10 cellular contexts compared by ENCODE assay signal in the genomic region with DNA sequence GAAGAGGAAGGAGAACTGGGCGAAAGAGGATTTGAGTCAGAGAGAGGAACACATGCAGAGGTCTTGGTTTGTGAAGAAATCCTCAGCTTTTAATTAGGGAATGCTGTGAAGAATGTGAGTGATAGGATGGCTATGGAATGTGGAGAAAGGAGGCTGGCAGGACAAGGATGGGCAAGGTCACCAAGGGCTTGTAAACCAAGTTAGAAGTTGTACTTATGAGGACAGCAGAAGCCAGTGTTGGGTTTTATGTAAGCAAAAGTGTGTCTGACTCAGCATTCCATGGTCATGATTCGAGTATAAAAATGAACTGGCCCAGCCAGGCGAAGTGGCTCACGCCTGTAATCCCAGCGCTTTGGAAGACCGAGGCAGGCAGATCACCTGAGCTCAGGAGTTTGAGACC. TPM values are rescaled to one million over a fixed set of nuclear protein-coding genes. Genes with fewer than 3 reads are reported as not detected.
A peak's percentile ranks its signal among the peaks of the same experiment; 100 is the strongest.
DNase-seq lines count a peak whose midpoint lies in the region; ATAC-seq, FAIRE-seq and TF ChIP-seq lines count a peak whose summit lies in the region.
"Had no signal": no experiment of that assay in that cellular context is flagged by ENCODE, and none has a peak within 500 bp of the region (broad histone marks: within the 10 kb centered on the region; RNA-seq: fewer than 3 reads in every experiment).

No MANE protein-coding gene starts in this region.

- no TSS peak for BruUV-seq in mammary epithelial cell (replicated peaks; lab: Mats Ljungman, UMichigan)

- H3K79me2 ChIP-seq in mammary epithelial cell (ENCODE audit: insufficient read depth, low read length), result no peaks in the 10 kb centered on the region
- H3K79me2 ChIP-seq in hepatocyte, result no peaks in the 10 kb centered on the region

- peak overlapping the region; percentile 45 for H2AFZ ChIP-seq in mammary epithelial cell (ENCODE audit: low read depth, low read length)
- H2AFZ ChIP-seq in mesenchymal stem cell (ENCODE audit: low read depth, low read length), result no peak overlapping the region
- no peak overlapping the region for H2AFZ ChIP-seq in hepatocyte

- H2BK5ac ChIP-seq in mesenchymal stem cell (ENCODE audit: low read depth, low read length, poor library complexity, severe bottlenecking), result peak overlapping the region; percentile 91

- no peaks in the 10 kb centered on the region for H3K9me2 ChIP-seq in hepatocyte (replicated peaks; ENCODE audit: insufficient read depth)

- 22% methylated on average over 6 of the region's 6 CpGs for WGBS in A549 (ENCODE audit: missing lambda C conversion rate)
- WGBS in mammary epithelial cell (ENCODE audit: low coverage, missing lambda C conversion rate), result 4% methylated on average over 6 of the region's 6 CpGs
- under 1% methylated on average over 6 of the region's 6 CpGs for WGBS in mesenchymal stem cell
- WGBS in hepatocyte (ENCODE audit: low lambda C conversion rate, missing lambda C conversion rate), result 86% methylated on average over 6 of the region's 6 CpGs

- peak; percentile 69 to 87 for DNase-seq in A549 (ENCODE audit: low read depth in 1 of 2, low spot score in 1 of 2)
- DNase-seq in HT1080 (ENCODE audit: low read depth), result peak; percentile 100
- DNase-seq in mammary epithelial cell, result peak; percentile 95
- DNase-seq in mesenchymal stem cell, result peak; percentile 96
- no peak for DNase-seq in hepatocyte (ENCODE audit: low spot score)
- no peak for DNase-seq in stimulated activated CD4-positive, alpha-beta T cell treated with anti-CD3 and anti-CD28 coated beads, Interleukin-15, amount 100 ng/mL, for 24 hours
- DNase-seq: CD8-positive, alpha-beta T cell; spleen had no signal

- peak overlapping the region; percentile 89 for H4K8ac ChIP-seq in mesenchymal stem cell (ENCODE audit: low read length)

- H2BK15ac ChIP-seq in mesenchymal stem cell (ENCODE audit: low read depth, poor library complexity, severe bottlenecking), result no peak overlapping the region

- peak overlapping the region; percentile 24 for H3K9ac ChIP-seq in mammary epithelial cell (ENCODE audit: insufficient read depth, low read length)
- peak overlapping the region; percentile 19 for H3K9ac ChIP-seq in mesenchymal stem cell (ENCODE audit: low read length)

- TF ChIP-seq CTCF in A549 (IDR thresholded peaks at IDR 0.05) (no peak), mammary epithelial cell (conservative IDR thresholded peaks at IDR 0.05 in 1 of 2, IDR thresholded peaks at IDR 0.05 in 1 of 2; ENCODE audit: extremely low read depth in 1 of 2, insufficient read depth in 1 of 2, low read depth in 1 of 2, low read length in 2 of 2) (no peak), hepatocyte (IDR thresholded peaks at IDR 0.05; ENCODE audit: poor library complexity) (no peak)

- H4K20me1 ChIP-seq in mammary epithelial cell (ENCODE audit: insufficient read depth, low read length), result no peaks in the 10 kb centered on the region
- H4K20me1 ChIP-seq in hepatocyte (ENCODE audit: insufficient read depth, poor library complexity, severe bottlenecking), result no peaks in the 10 kb centered on the region

- no peak overlapping the region for H2AK5ac ChIP-seq in mesenchymal stem cell (ENCODE audit: low read length, severe bottlenecking)

- CTCF ChIA-PET in A549 (lab: Yijun Ruan, JAX), result interaction anchor here (0.7 to 7.2 kb wide), 12 partner anchors 9 to 664 kb away, joined by 3 to 48 read pairs (median 4); partner anchors contain the start of gene IL12A
- CTCF ChIA-PET in mammary epithelial cell (lab: Charles Lee; ENCODE audit: low non-redundant PET), result interaction anchor here (0.7 kb wide), 1 partner anchor 54 kb away, joined by 3 read pairs; no protein-coding TSS in a partner anchor

- POLR2A ChIA-PET in A549 (lab: Yijun Ruan, JAX), result no interaction called here

- H3K9me3 ChIP-seq in A549, result peaks cover 4% of the 10 kb centered on the region
- peaks cover 4% of the 10 kb centered on the region for H3K9me3 ChIP-seq in mammary epithelial cell (replicated peaks; ENCODE audit: insufficient read depth, low read length)
- H3K9me3 ChIP-seq in mesenchymal stem cell (ENCODE audit: control insufficient read depth, low read length), result peaks cover under 1% of the 10 kb centered on the region
- no peaks in the 10 kb centered on the region for H3K9me3 ChIP-seq in hepatocyte (ENCODE audit: low read depth)

- H3K27me3 ChIP-seq in mammary epithelial cell (ENCODE audit: insufficient read depth, low read length), result no peaks in the 10 kb centered on the region
- no peaks in the 10 kb centered on the region for H3K27me3 ChIP-seq in mesenchymal stem cell (ENCODE audit: control insufficient read depth in 1 of 2, insufficient read depth in 1 of 2, low read length in 2 of 2)
- no peaks in the 10 kb centered on the region for H3K27me3 ChIP-seq in hepatocyte
- H3K27me3 ChIP-seq: spleen had no signal

- TF ChIP-seq EP300 in A549 (IDR thresholded peaks at IDR 0.05), result peak in 1 of 2 experiments; percentile 51; a peak in 1 of 5 replicates

- dilution Hi-C loops in mammary epithelial cell (cut with HindIII; ENCODE audit: low sequenced_read_pairs), result no loop called here

- H3K4me2 ChIP-seq in A549 (peak overlapping the region; percentile 50), mammary epithelial cell (ENCODE audit: insufficient read depth, low read depth, low read length) (peak overlapping the region; percentile 61), mesenchymal stem cell (ENCODE audit: low read length, poor library complexity, severe bottlenecking) (peak overlapping the region; percentile 10), hepatocyte (no peak overlapping the region)

- ATAC-seq in A549 (peak; percentile 89 to 90), GM21528 (IDR thresholded peaks at IDR 0.05; ENCODE audit: low FRiP score, unreplicated experiment) (no peak), HG02678 (IDR thresholded peaks at IDR 0.05; ENCODE audit: unreplicated experiment) (no peak)
- ATAC-seq: CD8-positive, alpha-beta T cell had no signal

- H3K4me1 ChIP-seq in A549 (peaks cover 25% of the 10 kb centered on the region), mammary epithelial cell (ENCODE audit: insufficient read depth, low read length) (peaks cover 28% of the 10 kb centered on the region), mesenchymal stem cell (ENCODE audit: control insufficient read depth, insufficient read depth, low read depth, low read length) (peaks cover 23% of the 10 kb centered on the region), hepatocyte (ENCODE audit: insufficient read depth) (no peaks in the 10 kb centered on the region)

- no peaks in the 10 kb centered on the region for H3K79me1 ChIP-seq in mesenchymal stem cell (replicated peaks; ENCODE audit: low read length, poor library complexity, severe bottlenecking)

- peak overlapping the region; percentile 88 to 94 for H3K18ac ChIP-seq in mesenchymal stem cell (ENCODE audit: low read depth in 1 of 2, low read length in 2 of 2)

- H3K27ac ChIP-seq in A549, result peak overlapping the region; percentile 70 to 82
- peak overlapping the region; percentile 85 for H3K27ac ChIP-seq in mammary epithelial cell (ENCODE audit: insufficient read depth, low read depth, low read length)
- H3K27ac ChIP-seq in mesenchymal stem cell (ENCODE audit: low read length, poor library complexity, severe bottlenecking), result peak overlapping the region; percentile 93
- H3K27ac ChIP-seq in hepatocyte, result no peak overlapping the region

- H3K14ac ChIP-seq in mesenchymal stem cell (ENCODE audit: low read length in 2 of 2), result no peak overlapping the region

- H2BK12ac ChIP-seq in mesenchymal stem cell (ENCODE audit: low read length in 2 of 2), result peak overlapping the region; percentile 95

- no peak overlapping the region for H3K23ac ChIP-seq in mesenchymal stem cell (ENCODE audit: low read length in 2 of 2)

- no peak for TF ChIP-seq POLR2A in A549 (IDR thresholded peaks at IDR 0.05; ENCODE audit: low read length)

- no peak for TF ChIP-seq RAD21 in A549 (conservative IDR thresholded peaks at IDR 0.05 in 1 of 2, IDR thresholded peaks at IDR 0.05 in 1 of 2)

- H3K4ac ChIP-seq in mesenchymal stem cell (ENCODE audit: low read depth in 1 of 2, low read length in 2 of 2), result peak overlapping the region in 1 of 2 experiments; percentile 87

- no peak overlapping the region for H3K4me3 ChIP-seq in A549
- H3K4me3 ChIP-seq in mammary epithelial cell (replicated peaks in 1 of 3; ENCODE audit: insufficient read depth in 1 of 3, low read depth in 2 of 3, low read length in 3 of 3), result no peak overlapping the region
- H3K4me3 ChIP-seq in mesenchymal stem cell (ENCODE audit: insufficient read depth in 1 of 2, low read depth in 1 of 2, low read length in 2 of 2), result no peak overlapping the region
- H3K4me3 ChIP-seq in hepatocyte, result no peak overlapping the region
- H3K4me3 ChIP-seq: spleen had no signal

- in situ Hi-C loops in mammary epithelial cell (cut with MboI; ENCODE audit: low sequenced_read_pairs in 2 of 2), result no loop called here

- H3K36me3 ChIP-seq in mammary epithelial cell (ENCODE audit: insufficient read depth, low read length) (no peaks in the 10 kb centered on the region), mesenchymal stem cell (ENCODE audit: control insufficient read depth in 1 of 2, insufficient read depth in 2 of 2, low read depth in 1 of 2, low read length in 2 of 2) (no peaks in the 10 kb centered on the region), hepatocyte (replicated peaks; ENCODE audit: insufficient read depth, low read depth) (no peaks in the 10 kb centered on the region)
- H3K36me3 ChIP-seq: spleen had no signal

- intact Hi-C loops in mammary epithelial cell (cut with micrococcal nuclease), result loop anchor here (1.0 to 5.0 kb wide), 4 partner anchors 44 to 100 kb away; partner anchors contain the start of gene IL12A

- FAIRE-seq in A549 (lab: Jason Lieb, UNC), result no peak

- peak overlapping the region; percentile 90 for H4K91ac ChIP-seq in mesenchymal stem cell (ENCODE audit: low read length)

- peak overlapping the region; percentile 66 for H2BK120ac ChIP-seq in mesenchymal stem cell (ENCODE audit: low read depth, low read length)

TF ChIP-seq in A549, 52 proteins besides CTCF, POLR2A, EP300 and RAD21 (continues in another document):
- TF ChIP-seq FOSL2 (IDR thresholded peaks at IDR 0.05) (peak; percentile 75; the same call in 1 of the 2 replicates), FOSL2 (CRISPR knock-in tag; IDR thresholded peaks at IDR 0.05) (peak; percentile 72), FOSB (CRISPR knock-in tag; IDR thresholded peaks at IDR 0.05) (no peak)

RNA-seq across cellular contexts. Expression of gene IL12A, which starts 59.9 kb away (rescaled TPM):
- 0.66 and 1.7 TPM in 2 replicates for polyA plus RNA-seq in A549 (2011; rRNA removed)
- 1.7 and 2.1 TPM in 2 replicates for polyA plus RNA-seq in A549 (2012; cell fraction: cytosol; rRNA removed)
- 2.1 and 3.9 TPM in 2 replicates for polyA plus RNA-seq in A549 (2012; cell fraction: nucleus; rRNA removed)
- 0.76 to 1.3 TPM (median 0.98 TPM) in 3 replicates for polyA plus RNA-seq in A549 (2017; fragmentation: RNase III; extraction: RNeasy Plus Mini Kit Qiagen cat#74134 plus additional on column Dnase treatment)
- 0.12 TPM in 1 of 2 replicates, not detected in the other for polyA minus RNA-seq in A549 (2011; rRNA and poly(A)+ RNA removed)
- total RNA-seq in HT1080 (2014; rRNA removed; shearing (Covaris generic)), result 18.8 and 27.1 TPM in 2 replicates
- polyA plus RNA-seq in HT1080 (2015; cell fraction: cytosol; rRNA removed), result 6.1 and 11.2 TPM in 2 replicates
- 7.7 and 10.7 TPM in 2 replicates for polyA plus RNA-seq in HT1080 (2015; cell fraction: nucleus; rRNA removed)
- 1 to 10 TPM in 1 of 2 donors, under 1 TPM in 1; 0.83 to 1.3 TPM for total RNA-seq in mammary epithelial cell
- polyA plus RNA-seq in mammary epithelial cell, result 0.44 TPM
- not detected for polyA minus RNA-seq in mammary epithelial cell
- polyA plus RNA-seq in mesenchymal stem cell (2013, experiment 1 of 2), result 1.8 TPM
- 1.7 TPM for polyA plus RNA-seq in mesenchymal stem cell (2013, experiment 2 of 2)
- total RNA-seq in hepatocyte, result 0.88 and 1.0 TPM in 2 replicates
- 0.69 and 0.86 TPM in 2 replicates for polyA plus RNA-seq in hepatocyte

Comparison
In these comparisons a context has a peak if more than half of its experiments do, and no peak if none do; other contexts are left out.
1. ATAC-seq: peak in A549 (2 of 2); none in GM21528 (single experiment) and HG02678 (single experiment).
2. DNase-seq: peak in A549 (2 of 2), HT1080 (single experiment), mammary epithelial cell (single experiment) and mesenchymal stem cell (single experiment); none in hepatocyte (single experiment) and stimulated activated CD4-positive, alpha-beta T cell treated with anti-CD3 and anti-CD28 coated beads, Interleukin-15, amount 100 ng/mL, for 24 hours (single experiment).